8 cellular contexts compared by ENCODE assay signal in the genomic region with DNA sequence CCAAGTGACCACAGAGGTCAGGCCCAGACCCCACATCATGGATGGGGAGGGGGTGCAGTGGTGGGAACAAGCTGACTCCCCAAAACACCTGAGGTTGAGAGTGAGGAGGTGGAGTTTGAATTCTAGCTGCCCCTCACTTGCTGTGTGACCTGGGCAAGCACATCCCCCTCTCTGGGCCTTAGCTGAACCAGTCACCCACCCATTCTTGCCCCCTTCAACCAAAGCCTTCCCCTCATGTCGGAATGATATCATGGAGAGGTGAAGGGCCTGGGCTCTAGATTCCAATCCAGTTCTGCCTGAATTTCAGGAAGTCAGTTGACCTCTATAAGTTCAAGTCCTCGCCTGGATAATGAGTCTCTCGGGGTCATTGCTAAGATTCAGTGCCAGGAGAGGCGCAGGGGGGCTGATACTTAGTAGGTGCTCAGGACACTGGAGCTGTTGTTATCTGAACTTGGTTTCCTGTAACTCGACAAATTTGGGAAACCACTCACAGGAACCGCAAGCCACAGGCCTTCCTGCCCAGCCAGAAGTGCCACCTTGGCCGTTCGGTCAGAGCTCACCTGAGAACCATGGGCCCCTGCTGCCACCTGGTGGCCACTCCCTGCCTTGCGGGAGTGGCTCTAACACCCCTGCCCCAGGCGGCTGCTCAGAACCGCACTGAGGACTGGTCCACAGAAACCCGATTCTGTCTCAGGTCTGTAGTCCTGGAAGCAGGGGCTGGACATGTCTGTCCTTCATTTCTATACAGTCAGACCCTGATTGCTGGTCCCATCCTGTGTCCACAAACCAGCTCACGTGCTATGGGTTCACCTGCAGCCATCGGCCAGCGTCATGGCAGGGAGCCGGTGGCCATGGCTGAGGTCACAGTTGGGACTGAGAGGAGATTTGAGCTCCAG. TPM values are rescaled to one million over a fixed set of nuclear protein-coding genes. Genes with fewer than 3 reads are reported as not detected.
DNase-seq lines count a peak whose midpoint lies in the region; ATAC-seq and TF ChIP-seq lines count a peak whose summit lies in the region.

No MANE protein-coding gene starts in this region.

- no peak for TF ChIP-seq EP300 in suprapubic skin (IDR thresholded peaks at IDR 0.05)

- 51% methylated on average over 12 of the region's 16 CpGs for WGBS in suprapubic skin

- no peak for TF ChIP-seq POLR2A in suprapubic skin (IDR thresholded peaks at IDR 0.05)

- no peaks in the 10 kb centered on the region for H3K36me3 ChIP-seq in neutrophil
- peaks cover 30% of the 10 kb centered on the region for H3K36me3 ChIP-seq in suprapubic skin

- ATAC-seq in HG03196 (IDR thresholded peaks at IDR 0.05; ENCODE audit: unreplicated experiment): peak; percentile 76

- no peaks in the 10 kb centered on the region for H3K9me3 ChIP-seq in neutrophil
- no peaks in the 10 kb centered on the region for H3K9me3 ChIP-seq in suprapubic skin

- H3K4me1 ChIP-seq in neutrophil (ENCODE audit: control insufficient read depth in 1 of 2, insufficient read depth in 1 of 2, low read depth in 1 of 2, low read length in 1 of 2): peaks cover 26 to 28% of the 10 kb centered on the region in 2 experiments
- peaks cover 79% of the 10 kb centered on the region for H3K4me1 ChIP-seq in suprapubic skin

- H3K4me3 ChIP-seq in neutrophil (ENCODE audit: low read depth in 1 of 2, low read length in 1 of 2): peak overlapping the region; percentile 18 to 39
- H3K4me3 ChIP-seq in suprapubic skin: no peak overlapping the region

- H3K27me3 ChIP-seq in neutrophil: peaks cover 42% of the 10 kb centered on the region
- H3K27me3 ChIP-seq in suprapubic skin: no peaks in the 10 kb centered on the region

- DNase-seq in NCI-H2081 (lab: John Stamatoyannopoulos, UW): peak; percentile 52 to 62
- no peak for DNase-seq in NCI-H2081 treated with DMSO at 0.1 percent for 48 hours (lab: John Stamatoyannopoulos, UW)
- DNase-seq in RPMI7951 (ENCODE audit: low read depth): peak; percentile 63
- DNase-seq in activated T-helper 1 cell treated with anti-CD3 and anti-CD28 coated beads, Interleukin-2, amount 50 U/mL, for 16 hours (ENCODE audit: low read depth in 1 of 2, low spot score in 1 of 2): peak; percentile 83 to 84
- peak; percentile 54 for DNase-seq in fibroblast of peridontal ligament (ENCODE audit: extremely low read depth)
- DNase-seq in suprapubic skin (ENCODE audit: low spot score in 2 of 2): peak; percentile 89 to 91

- H3K27ac ChIP-seq in neutrophil (peak overlapping the region; percentile 70), suprapubic skin (peak overlapping the region; percentile 49)

- TF ChIP-seq CTCF in neutrophil (IDR thresholded peaks at IDR 0.05) (peak; percentile 97), suprapubic skin (IDR thresholded peaks at IDR 0.05) (peak; percentile 89 to 92)

RNA-seq across cellular contexts. Expression of a gene that starts 6.9 kb away (rescaled TPM):
- 18.4 and 19.7 TPM in 2 replicates for total RNA-seq in RPMI7951 (2014; rRNA removed; shearing (Covaris generic))
- 10 to 100 TPM; 32.1 to 93.7 (median 80.9) TPM for total RNA-seq in suprapubic skin

RNA-seq across cellular contexts. Expression of a gene that starts 12.7 kb away (rescaled TPM):
- not detected in 2 replicates for total RNA-seq in RPMI7951 (2014; rRNA removed; shearing (Covaris generic))
- total RNA-seq in suprapubic skin: not detected

RNA-seq across cellular contexts. Expression of a gene that starts 41.5 kb away (rescaled TPM):
- total RNA-seq in RPMI7951 (2014; rRNA removed; shearing (Covaris generic)): 29.7 and 31.3 TPM in 2 replicates
- 100 to 1,000 TPM in 1 of 4 donors, 10 to 100 TPM in 3; 52.8 to 124 (median 65.3) TPM for total RNA-seq in suprapubic skin

RNA-seq across cellular contexts. Expression of a gene that starts 47.9 kb away (rescaled TPM):
- total RNA-seq in RPMI7951 (2014; rRNA removed; shearing (Covaris generic)): 3.5 and 3.6 TPM in 2 replicates
- total RNA-seq in suprapubic skin: 10 to 100 TPM; 12.2 to 17.3 (median 14.8) TPM
